Comparison of ENCODE assay signal across 27 cellular contexts in the genomic region with DNA sequence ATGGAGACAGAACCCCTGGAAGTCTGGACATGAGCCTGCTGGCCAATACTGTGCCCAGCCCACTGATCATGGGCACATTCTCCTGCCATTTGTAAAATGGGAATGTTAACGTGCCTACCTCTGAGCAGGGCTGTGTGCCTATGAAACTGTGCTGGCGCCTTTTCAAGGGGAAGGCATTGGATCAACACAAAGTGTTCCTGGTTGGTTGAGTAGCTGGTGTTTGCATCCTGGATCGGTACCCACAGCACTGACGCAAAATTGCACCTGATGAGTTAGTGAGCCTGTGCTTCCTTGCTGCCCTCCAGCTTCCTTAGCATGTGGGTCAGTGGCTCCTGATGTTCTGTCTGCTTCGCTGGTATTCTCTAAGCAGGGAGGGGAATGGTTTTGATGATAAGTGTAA. TPM values are rescaled to one million over a fixed set of nuclear protein-coding genes. Genes with fewer than 3 reads are reported as not detected.
"Had no signal": no experiment of that assay in that cellular context is flagged by ENCODE, and none has a peak within 500 bp of the region (broad histone marks: within the 10 kb centered on the region; RNA-seq: fewer than 3 reads in every experiment).

No MANE protein-coding gene starts in this region.

- H3K27ac ChIP-seq: adrenal gland, body of pancreas, epithelial cell of prostate, gastroesophageal sphincter had no signal

- H3K9me3 ChIP-seq: adrenal gland, body of pancreas, esophagus squamous epithelium, gastroesophageal sphincter had no signal

- H3K27me3 ChIP-seq: adrenal gland, body of pancreas, esophagus squamous epithelium had no signal

- DNase-seq: activated CD4-positive, alpha-beta T cell treated with anti-CD3 and anti-CD28 coated beads for 1 hour; activated CD4-positive, alpha-beta T cell treated with anti-CD3 and anti-CD28 coated beads for 48 hours; activated CD4-positive, alpha-beta T cell treated with anti-CD3 and anti-CD28 coated beads, Interleukin-2, amount 50 U/mL, for 1 hour; activated CD4-positive, alpha-beta T cell treated with anti-CD3 and anti-CD28 coated beads, Interleukin-2, amount 50 U/mL, for 48 hours; activated CD8-positive, alpha-beta memory T cell treated with anti-CD3 and anti-CD28 coated beads for 24 hours; activated CD8-positive, alpha-beta T cell treated with anti-CD3 and anti-CD28 coated beads for 36 hours; activated effector memory CD4-positive, alpha-beta T cell treated with Interleukin-2 at 50 U/mL for 16 hours; activated naive CD4-positive, alpha-beta T cell treated with anti-CD3 and anti-CD28 coated beads for 36 hours; activated naive CD8-positive, alpha-beta T cell treated with anti-CD3 and anti-CD28 coated beads for 36 hours; activated naive CD8-positive, alpha-beta T cell treated with anti-CD3 and anti-CD28 coated beads, Interleukin-2, amount 50 U/mL, for 24 hours; activated T-cell treated with anti-CD3 and anti-CD28 coated beads, Interleukin-2, amount 50 U/mL, for 4 hours; adrenal gland; amygdala; aorta; body of pancreas; caudate nucleus; effector CD8-positive, alpha-beta T cell; esophagus squamous epithelium; foreskin melanocyte had no signal

- H3K4me1 ChIP-seq: adrenal gland, body of pancreas, gastroesophageal sphincter had no signal

- H3K4me3 ChIP-seq: adrenal gland, body of pancreas, esophagus squamous epithelium, gastroesophageal sphincter had no signal

- H3K36me3 ChIP-seq: adrenal gland, gastroesophageal sphincter had no signal

RNA-seq across cellular contexts. Expression of a gene that starts 22.5 kb away (rescaled TPM):
- total RNA-seq: activated CD8-positive, alpha-beta T cell treated with anti-CD3 and anti-CD28 coated beads for 36 hours; activated naive CD4-positive, alpha-beta T cell treated with anti-CD3 and anti-CD28 coated beads for 36 hours; activated T-cell treated with anti-CD3 and anti-CD28 coated beads, Interleukin-2, amount 50 U/mL, for 4 hours; activated T-helper 17 cell treated with anti-CD3 and anti-CD28 coated beads, Interleukin-2, amount 50 U/mL, for 72 hours; aorta; body of pancreas; dermis microvascular lymphatic vessel endothelial cell; endothelial cell of umbilical vein; glomerular endothelial cell; T-helper 1 cell treated with Interleukin-12 subunit alpha and Interleukin-12 subunit beta and Interleukin-4 antibody, amounts not matched to agents 30 ng/mL and 1 ng/mL, for 36 hours; WTC11 had no signal
- polyA plus RNA-seq: endothelial cell of umbilical vein had no signal
